23 cellular contexts compared by ENCODE assay signal in the genomic region with DNA sequence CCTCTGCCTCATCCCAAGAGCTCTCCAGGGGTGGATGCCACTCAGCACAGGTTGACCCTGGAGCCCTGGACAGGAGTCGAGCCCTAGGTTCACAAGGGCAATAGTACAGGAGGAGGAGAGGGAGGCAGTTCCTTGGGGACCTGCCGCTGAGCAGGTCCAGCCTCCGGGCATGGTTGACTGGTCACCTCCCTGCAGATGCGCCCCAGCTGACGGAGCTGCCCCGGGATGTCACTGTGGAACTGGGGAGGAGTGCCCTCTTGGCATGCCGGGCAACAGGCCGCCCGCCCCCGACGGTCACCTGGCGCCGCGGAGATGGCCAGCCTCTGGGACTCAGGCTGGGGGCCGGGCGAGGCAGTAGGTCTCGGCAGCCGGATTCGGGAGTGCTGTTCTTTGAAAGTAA. TPM values are rescaled to one million over a fixed set of nuclear protein-coding genes. Genes with fewer than 3 reads are reported as not detected.
DNase-seq lines count a peak whose midpoint lies in the region; ATAC-seq and TF ChIP-seq lines count a peak whose summit lies in the region.
"Had no signal": no experiment of that assay in that cellular context is flagged by ENCODE, and none has a peak within 500 bp of the region (broad histone marks: within the 10 kb centered on the region; RNA-seq: fewer than 3 reads in every experiment).

No MANE protein-coding gene starts in this region.

- TF ChIP-seq CTCF in SK-N-SH (IDR thresholded peaks at IDR 0.05) (no peak), esophagus squamous epithelium (IDR thresholded peaks at IDR 0.05) (no peak), transverse colon (IDR thresholded peaks at IDR 0.05) (no peak), glutamatergic neuron (IDR thresholded peaks at IDR 0.05; ENCODE audit: partially characterized antibody, unreplicated experiment) (no peak)

- no peaks in the 10 kb centered on the region for H3K79me1 ChIP-seq in trophoblast cell (ENCODE audit: low read length)

- no peak overlapping the region for H3K4me2 ChIP-seq in SK-N-SH
- H3K4me2 ChIP-seq in trophoblast cell (ENCODE audit: low read length): no peak overlapping the region
- H3K4me2 ChIP-seq: PC-9 had no signal

- in situ Hi-C loops in transverse colon (cut with MboI; ENCODE audit: low pct_ligation_motif_present in 1 of 4, low pct_unique_long_range_greater_than_20kb in 1 of 4, low sequenced_read_pairs in 3 of 4): no loop called here

- H3K36me3 ChIP-seq in SK-N-SH (replicated peaks in 1 of 2; ENCODE audit: control insufficient read depth in 1 of 2, insufficient read depth in 2 of 2, low read length in 1 of 2) (no peaks in the 10 kb centered on the region), esophagus squamous epithelium (no peaks in the 10 kb centered on the region), trophoblast cell (ENCODE audit: control insufficient read depth in 1 of 2, insufficient read depth in 2 of 2, low read length in 2 of 2) (no peaks in the 10 kb centered on the region), transverse colon (no peaks in the 10 kb centered on the region)
- H3K36me3 ChIP-seq: MG63 had no signal

- H4K91ac ChIP-seq in trophoblast cell (ENCODE audit: low read depth, low read length): no peak overlapping the region

- H4K20me1 ChIP-seq in SK-N-SH (ENCODE audit: insufficient read depth): no peaks in the 10 kb centered on the region

- H4K8ac ChIP-seq in trophoblast cell (ENCODE audit: low read depth, low read length): no peak overlapping the region

- H2AFZ ChIP-seq in SK-N-SH (ENCODE audit: low read depth) (no peak overlapping the region), trophoblast cell (ENCODE audit: insufficient read depth, low read length, poor library complexity) (no peak overlapping the region)
- H2AFZ ChIP-seq: PC-9 had no signal

- peak overlapping the region; percentile 35 for H2AK5ac ChIP-seq in trophoblast cell (ENCODE audit: low read length)

- no peaks in the 10 kb centered on the region for H3K36me3 Mint-ChIP-seq in glutamatergic neuron (ENCODE audit: unreplicated experiment)
- H3K36me3 Mint-ChIP-seq: CD8-positive, alpha-beta T cell had no signal

- CTCF ChIA-PET in SK-N-SH (lab: Yijun Ruan, JAX): no interaction called here

- peaks cover 2% of the 10 kb centered on the region for H3K9me3 Mint-ChIP-seq in glutamatergic neuron (ENCODE audit: unreplicated experiment)
- H3K9me3 Mint-ChIP-seq: CD8-positive, alpha-beta T cell; HFFc6 had no signal

- H3K27ac ChIP-seq in SK-N-SH (ENCODE audit: low read depth in 2 of 2, low read length in 1 of 2): no peak overlapping the region
- H3K27ac ChIP-seq in esophagus squamous epithelium: peak overlapping the region; percentile 56 to 86 (median 77)
- no peak overlapping the region for H3K27ac ChIP-seq in trophoblast cell (ENCODE audit: low read depth, low read length)
- H3K27ac ChIP-seq in transverse colon: peak overlapping the region; percentile 47 to 82 (median 71)
- H3K27ac ChIP-seq: 22Rv1, PC-9 had no signal

- H3K79me2 ChIP-seq in SK-N-SH (ENCODE audit: insufficient read depth) (no peaks in the 10 kb centered on the region), trophoblast cell (ENCODE audit: control insufficient read depth, insufficient read depth, low read length, poor library complexity) (no peaks in the 10 kb centered on the region)

- H3K27me3 Mint-ChIP-seq in glutamatergic neuron (ENCODE audit: unreplicated experiment): peaks cover 7% of the 10 kb centered on the region

- intact Hi-C loops in esophagus squamous epithelium (cut with DNase I): no loop called here
- intact Hi-C loops in transverse colon (cut with DNase I; ENCODE audit: low total_unique reads): no loop called here

- POLR2A ChIA-PET in SK-N-SH (lab: Yijun Ruan, JAX): no interaction called here

- H3F3A ChIP-seq in SK-N-SH (replicated peaks; ENCODE audit: insufficient read depth): no peaks in the 10 kb centered on the region

- TF ChIP-seq EP300 in SK-N-SH (IDR thresholded peaks at IDR 0.05; ENCODE audit: borderline replicate concordance in 1 of 2, low read depth in 1 of 2, low read length in 1 of 2) (no peak), transverse colon (IDR thresholded peaks at IDR 0.05; ENCODE audit: low read depth) (no peak)

- H3K14ac ChIP-seq in trophoblast cell (ENCODE audit: low read length): no peak overlapping the region

- DNase-seq in SK-N-SH: peak; percentile 42
- no peak for DNase-seq in esophagus squamous epithelium (lab: John Stamatoyannopoulos, UW)
- no peak for DNase-seq in trophoblast cell
- no peak for DNase-seq in transverse colon
- no peak for DNase-seq in glutamatergic neuron
- DNase-seq: CD8-positive, alpha-beta T cell; DMS79; GOT3; HFFc6; IMR-90; Karpas-422; MG63; NCI-H1105; NCI-H1694; NCI-H2107; NCI-H2227 treated with DMSO at 0.1 percent for 48 hours; PC-9 had no signal

- ATAC-seq in SK-N-SH treated with all-trans-retinoic acid at 6 μM for 48 hours: no peak
- ATAC-seq in HG02981 (IDR thresholded peaks at IDR 0.05; ENCODE audit: unreplicated experiment): no peak
- no peak for ATAC-seq in GM21529 (IDR thresholded peaks at IDR 0.05; ENCODE audit: unreplicated experiment)
- ATAC-seq: CD8-positive, alpha-beta T cell had no signal

- no peak overlapping the region for H3K4me3 ChIP-seq in SK-N-SH (ENCODE audit: low read depth in 2 of 2, low read length in 1 of 2)
- no peak overlapping the region for H3K4me3 ChIP-seq in esophagus squamous epithelium
- no peak overlapping the region for H3K4me3 ChIP-seq in trophoblast cell (ENCODE audit: low read depth, low read length)
- H3K4me3 ChIP-seq in transverse colon: no peak overlapping the region
- H3K4me3 ChIP-seq: MG63, PC-9 had no signal

- H3K18ac ChIP-seq in trophoblast cell (ENCODE audit: low read length): no peak overlapping the region

- no peak overlapping the region for H3K4me3 Mint-ChIP-seq in glutamatergic neuron (ENCODE audit: unreplicated experiment)
- H3K4me3 Mint-ChIP-seq: B cell; CD8-positive, alpha-beta T cell; HFFc6 had no signal

- no peak overlapping the region for H3K23ac ChIP-seq in trophoblast cell (ENCODE audit: low read length)

- 20% methylated on average over 1 of the region's 19 CpGs for WGBS in SK-N-SH (ENCODE audit: low lambda C conversion rate)
- no CpG with 5 or more reads among the region's 19 CpGs for WGBS in esophagus squamous epithelium, 2 donors
- no CpG with 5 or more reads among the region's 19 CpGs for WGBS in trophoblast cell (ENCODE audit: extremely low coverage, insufficient coverage, insufficient read length)
- WGBS in transverse colon (ENCODE audit: low coverage in 1 of 2), 2 donors: 87% methylated on average over 19 of the region's 19 CpGs; no CpG with 5 or more reads in 1 of the 2 donors

- no peaks in the 10 kb centered on the region for H3K9me2 ChIP-seq in SK-N-SH

- H4K12ac ChIP-seq in trophoblast cell (ENCODE audit: low read depth, low read length): no peak overlapping the region

- H2BK5ac ChIP-seq in trophoblast cell (ENCODE audit: low read depth, low read length, poor library complexity): no peak overlapping the region

- H3K27me3 ChIP-seq in SK-N-SH (ENCODE audit: insufficient read depth) (peaks cover 5% of the 10 kb centered on the region; the same call in 1 of the 2 replicates), esophagus squamous epithelium (peaks cover 0 to 66% (median 0%) of the 10 kb centered on the region in 4 donors), trophoblast cell (ENCODE audit: insufficient read depth, low read length) (no peaks in the 10 kb centered on the region), transverse colon (peaks cover 41% of the 10 kb centered on the region)
- H3K27me3 ChIP-seq: MG63 had no signal

- no peak overlapping the region for H3K27ac Mint-ChIP-seq in glutamatergic neuron (ENCODE audit: unreplicated experiment)
- H3K27ac Mint-ChIP-seq: B cell; CD8-positive, alpha-beta T cell; HFFc6 had no signal

- no peak overlapping the region for H3K4ac ChIP-seq in trophoblast cell (ENCODE audit: low read depth, low read length)

- H2BK120ac ChIP-seq in trophoblast cell (ENCODE audit: insufficient read depth, low read length, poor library complexity): no peak overlapping the region

- H3K9me3 ChIP-seq in SK-N-SH: no peaks in the 10 kb centered on the region
- no peaks in the 10 kb centered on the region for H3K9me3 ChIP-seq in esophagus squamous epithelium
- no peaks in the 10 kb centered on the region for H3K9me3 ChIP-seq in trophoblast cell (ENCODE audit: insufficient read depth, low read depth, low read length)
- H3K9me3 ChIP-seq in transverse colon: no peaks in the 10 kb centered on the region
- H3K9me3 ChIP-seq: MG63 had no signal

- H3K4me1 ChIP-seq in SK-N-SH (ENCODE audit: control insufficient read depth in 1 of 2, insufficient read depth in 2 of 2, low read depth in 1 of 2, low read length in 1 of 2) (peaks cover 0 to 29% of the 10 kb centered on the region in 2 experiments; a peak in 2 of 4 replicates), esophagus squamous epithelium (peaks cover 0 to 58% (median 15%) of the 10 kb centered on the region in 3 donors), trophoblast cell (ENCODE audit: control insufficient read depth in 1 of 2, insufficient read depth in 2 of 2, low read length in 2 of 2) (peaks cover 3 to 4% of the 10 kb centered on the region in 2 experiments), transverse colon (peaks cover 0 to 25% (median 7%) of the 10 kb centered on the region in 4 donors)

- H3K4me1 Mint-ChIP-seq in glutamatergic neuron (ENCODE audit: low read depth, unreplicated experiment): peaks cover 36% of the 10 kb centered on the region
- H3K4me1 Mint-ChIP-seq: B cell had no signal

- H3K9ac ChIP-seq in SK-N-SH (no peak overlapping the region), trophoblast cell (ENCODE audit: low read length) (no peak overlapping the region)

- TF ChIP-seq RAD21 in SK-N-SH (IDR thresholded peaks at IDR 0.05; ENCODE audit: low read length): no peak

- TF ChIP-seq POLR2A in esophagus squamous epithelium (IDR thresholded peaks at IDR 0.05) (no peak), transverse colon (IDR thresholded peaks at IDR 0.05) (no peak)

- no peak overlapping the region for H2BK12ac ChIP-seq in trophoblast cell (ENCODE audit: low read length)

TF ChIP-seq in SK-N-SH, 30 proteins besides CTCF, POLR2A, EP300 and RAD21:
- TF ChIP-seq ELF1 (IDR thresholded peaks at IDR 0.05) (no peak), TAF1 (IDR thresholded peaks at IDR 0.05; ENCODE audit: borderline replicate concordance, low read depth, low read length) (no peak)

TF ChIP-seq in SK-N-SH treated with all-trans-retinoic acid at 6 μM for 48 hours, 23 proteins besides CTCF, POLR2A, EP300 and RAD21 (continues in another document):
- no peak for TF ChIP-seq ZFP30 (CRISPR knock-in tag; IDR thresholded peaks at IDR 0.05)

RNA-seq across cellular contexts. Expression of a gene that starts 53.7 kb away (rescaled TPM):
- polyA plus RNA-seq in SK-N-SH (2012; rRNA removed): 0.15 and 0.28 TPM in 2 replicates
- polyA plus RNA-seq in SK-N-SH (2012; cell fraction: cytosol; rRNA removed): 0.04 and 0.06 TPM in 2 replicates
- polyA plus RNA-seq in SK-N-SH (2012; cell fraction: nucleus; rRNA removed): 0.55 and 0.56 TPM in 2 replicates
- total RNA-seq in esophagus squamous epithelium: 1 to 10 TPM in 1 of 4 donors, under 1 TPM in 3; 0.53 to 4.8 (median 0.78) TPM
- polyA plus RNA-seq in trophoblast cell (2013): 3.2 and 3.6 TPM in 2 replicates
- total RNA-seq in transverse colon: 10 to 100 TPM in 3 of 4 donors, 1 to 10 TPM in 1; 7.8 to 40.0 (median 15.2) TPM
- total RNA-seq in glutamatergic neuron (ENCODE audit: unreplicated experiment): 9.3 TPM
- total RNA-seq: B cell; CD8-positive, alpha-beta T cell; IMR-90; SK-MEL-5 had no signal

Comparison
In these comparisons a context has a peak if more than half of its experiments do, and no peak if none do; other contexts are left out.
1. H3K27ac ChIP-seq: peak in esophagus squamous epithelium (4 of 4) and transverse colon (4 of 4); none in SK-N-SH (0 of 2) and trophoblast cell (single experiment).